1 cellular context compared by ENCODE assay signal in the genomic region with DNA sequence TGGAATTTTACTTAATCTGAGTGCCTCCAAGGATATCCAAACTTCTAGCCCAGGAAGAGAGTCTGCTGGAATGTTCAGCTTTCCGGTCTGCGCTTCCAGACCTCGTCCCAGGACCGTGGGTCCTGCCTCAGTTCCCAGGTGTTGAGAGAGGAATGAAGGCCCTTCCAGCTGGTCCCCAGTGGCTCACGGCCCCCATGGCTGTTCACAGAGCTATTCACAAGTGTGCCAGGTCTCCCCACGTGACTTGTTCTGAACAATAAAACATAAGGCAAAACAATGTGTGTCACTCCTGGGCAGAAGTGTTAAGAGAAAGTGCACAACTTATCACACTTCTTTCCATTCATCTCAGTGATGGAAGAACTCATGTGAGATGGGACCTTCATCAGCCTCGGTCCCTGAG.
TF ChIP-seq lines count a peak whose summit lies in the region.

No MANE protein-coding gene starts in this region.

TF ChIP-seq in GM23338, 12 proteins besides CTCF, POLR2A, EP300 and RAD21 (continued from another document):
- TF ChIP-seq, protein P1, sequence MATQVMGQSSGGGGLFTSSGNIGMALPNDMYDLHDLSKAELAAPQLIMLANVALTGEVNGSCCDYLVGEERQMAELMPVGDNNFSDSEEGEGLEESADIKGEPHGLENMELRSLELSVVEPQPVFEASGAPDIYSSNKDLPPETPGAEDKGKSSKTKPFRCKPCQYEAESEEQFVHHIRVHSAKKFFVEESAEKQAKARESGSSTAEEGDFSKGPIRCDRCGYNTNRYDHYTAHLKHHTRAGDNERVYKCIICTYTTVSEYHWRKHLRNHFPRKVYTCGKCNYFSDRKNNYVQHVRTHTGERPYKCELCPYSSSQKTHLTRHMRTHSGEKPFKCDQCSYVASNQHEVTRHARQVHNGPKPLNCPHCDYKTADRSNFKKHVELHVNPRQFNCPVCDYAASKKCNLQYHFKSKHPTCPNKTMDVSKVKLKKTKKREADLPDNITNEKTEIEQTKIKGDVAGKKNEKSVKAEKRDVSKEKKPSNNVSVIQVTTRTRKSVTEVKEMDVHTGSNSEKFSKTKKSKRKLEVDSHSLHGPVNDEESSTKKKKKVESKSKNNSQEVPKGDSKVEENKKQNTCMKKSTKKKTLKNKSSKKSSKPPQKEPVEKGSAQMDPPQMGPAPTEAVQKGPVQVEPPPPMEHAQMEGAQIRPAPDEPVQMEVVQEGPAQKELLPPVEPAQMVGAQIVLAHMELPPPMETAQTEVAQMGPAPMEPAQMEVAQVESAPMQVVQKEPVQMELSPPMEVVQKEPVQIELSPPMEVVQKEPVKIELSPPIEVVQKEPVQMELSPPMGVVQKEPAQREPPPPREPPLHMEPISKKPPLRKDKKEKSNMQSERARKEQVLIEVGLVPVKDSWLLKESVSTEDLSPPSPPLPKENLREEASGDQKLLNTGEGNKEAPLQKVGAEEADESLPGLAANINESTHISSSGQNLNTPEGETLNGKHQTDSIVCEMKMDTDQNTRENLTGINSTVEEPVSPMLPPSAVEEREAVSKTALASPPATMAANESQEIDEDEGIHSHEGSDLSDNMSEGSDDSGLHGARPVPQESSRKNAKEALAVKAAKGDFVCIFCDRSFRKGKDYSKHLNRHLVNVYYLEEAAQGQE (IDR thresholded peaks at IDR 0.05; ENCODE audit: unreplicated experiment), result no peak
